Comparison of ENCODE assay signal across 32 cellular contexts in genomic region chr10:59381687-59382086, GRCh38. TPM values are rescaled to one million over a fixed set of nuclear protein-coding genes. Genes with fewer than 3 reads are reported as not detected.
"Had no signal": no experiment of that assay in that cellular context is flagged by ENCODE, and none has a peak within 500 bp of the region (broad histone marks: within the 10 kb centered on the region; RNA-seq: fewer than 3 reads in every experiment).

No MANE protein-coding gene starts in this region.

- H3K79me2 ChIP-seq: hepatocyte had no signal

- H3K4me2 ChIP-seq: hepatocyte, neural progenitor cell had no signal

- DNase-seq: activated CD4-positive, alpha-beta memory T cell treated with anti-CD3 and anti-CD28 coated beads for 36 hours; activated CD4-positive, alpha-beta T cell treated with anti-CD3 and anti-CD28 coated beads for 48 hours; activated CD8-positive, alpha-beta memory T cell treated with anti-CD3 and anti-CD28 coated beads, Interleukin-2, amount 50 U/mL, for 4 hours; activated effector memory CD4-positive, alpha-beta T cell treated with anti-CD3 and anti-CD28 coated beads, Interleukin-2, amount 50 U/mL, for 16 hours; activated naive CD4-positive, alpha-beta T cell treated with anti-CD3 and anti-CD28 coated beads, Interleukin-2, amount 10 ng/mL, durations not matched to agents 7 days and 5 days; activated naive CD8-positive, alpha-beta T cell treated with anti-CD3 and anti-CD28 coated beads, Interleukin-2, amount 10 ng/mL, durations not matched to agents 7 days and 5 days; activated T-cell treated with anti-CD3 and anti-CD28 coated beads, Interleukin-2, amount 50 U/mL, for 1 hour; central memory CD4-positive, alpha-beta T cell; effector CD8-positive, alpha-beta T cell; esophagus squamous epithelium; foreskin melanocyte; left cardiac atrium; natural killer cell; occipital lobe; posterior cingulate gyrus; sigmoid colon; stimulated activated CD4-positive, alpha-beta T cell treated with anti-CD3 and anti-CD28 coated beads, Interleukin-15, amount 100 ng/mL, for 24 hours; stimulated activated CD4-positive, alpha-beta T cell treated with anti-CD3 and anti-CD28 coated beads, Interleukin-2, amount 100 ng/mL, for 24 hours; stimulated activated naive CD4-positive, alpha-beta T cell; SW 1271; T-helper 9 cell; transverse colon had no signal

- H3K9ac ChIP-seq: neural progenitor cell had no signal

- H3K36me3 ChIP-seq: esophagus squamous epithelium, neural progenitor cell, sigmoid colon, suprapubic skin, transverse colon had no signal

- H3K27me3 ChIP-seq: esophagus squamous epithelium, hepatocyte, sigmoid colon, suprapubic skin, transverse colon had no signal

- H3K27ac ChIP-seq: epithelial cell of prostate, hepatocyte, neural progenitor cell, SK-N-MC, suprapubic skin, VCaP had no signal

- H3K4me3 ChIP-seq: esophagus squamous epithelium, hepatocyte, lung, neural progenitor cell, sigmoid colon, SK-N-MC, suprapubic skin, transverse colon had no signal

- H2AFZ ChIP-seq: hepatocyte, neural progenitor cell had no signal

- ATAC-seq: natural killer cell had no signal

- H3K9me3 ChIP-seq: esophagus squamous epithelium, sigmoid colon, transverse colon had no signal

- H3K4me1 ChIP-seq: sigmoid colon, suprapubic skin, transverse colon had no signal

RNA-seq across cellular contexts. Expression of gene FAM13C, which starts 19.3 kb away (rescaled TPM):
- total RNA-seq: activated CD4-positive, alpha-beta memory T cell treated with anti-CD3 and anti-CD28 coated beads for 36 hours; activated CD8-positive, alpha-beta memory T cell treated with anti-CD3 and anti-CD28 coated beads for 36 hours; activated naive CD8-positive, alpha-beta T cell treated with anti-CD3 and anti-CD28 coated beads, Interleukin-2, amount 10 ng/mL, durations not matched to agents 7 days and 5 days; activated T-helper 1 cell treated with anti-CD3 and anti-CD28 coated beads, Interleukin-12 subunit alpha, Interleukin-12 subunit beta, Interleukin-2, Interleukin-4 antibody, amounts not matched to agents 30 ng/mL and 10 ng/mL and 1 ng/mL, durations not matched to agents 14 hours and 24 hours and 36 hours; mononuclear cell; natural killer cell had no signal
